9 cellular contexts compared by ENCODE assay signal in genomic region chr7:1883031-1883761, GRCh38.
DNase-seq lines count a peak whose midpoint lies in the region; ATAC-seq and FAIRE-seq lines count a peak whose summit lies in the region.
"Had no signal": no experiment of that assay in that cellular context is flagged by ENCODE, and none has a peak within 500 bp of the region (broad histone marks: within the 10 kb centered on the region; RNA-seq: fewer than 3 reads in every experiment).

No MANE protein-coding gene starts in this region.

- H3K27me3 ChIP-seq in CD4-positive, alpha-beta memory T cell (ENCODE audit: insufficient read depth, low read length): no peaks in the 10 kb centered on the region
- H3K27me3 ChIP-seq: upper lobe of left lung had no signal

- H3K27ac Mint-ChIP-seq in CD4-positive, alpha-beta memory T cell: peak overlapping the region in 4 of 7 donors; percentile 25 to 50 (median 43)
- peak overlapping the region; percentile 23 for H3K27ac Mint-ChIP-seq in activated CD4-positive, alpha-beta memory T cell treated with anti-CD3 and anti-CD28 coated beads for 36 hours

- peak; percentile 80 for FAIRE-seq in HTR-8/SVneo (lab: Jason Lieb, UNC)

- POLR2A ChIA-PET in CD4-positive, alpha-beta memory T cell (lab: Charles Lee; ENCODE audit: partially characterized antibody): interaction anchor here (1.1 kb wide), 1 partner anchor 56 kb away, joined by 3 read pairs; no protein-coding TSS in a partner anchor
- POLR2A ChIA-PET in activated CD4-positive, alpha-beta memory T cell treated with anti-CD3 and anti-CD28 coated beads for 36 hours (lab: Charles Lee): no interaction called here

- no peak for ATAC-seq in GM18907 (IDR thresholded peaks at IDR 0.05; ENCODE audit: unreplicated experiment)

- DNase-seq in CD4-positive, alpha-beta memory T cell: peak in 1 of 5 donors; percentile 20
- DNase-seq in HTR-8/SVneo (ENCODE audit: insufficient read length, low spot score): peak; percentile 95
- no peak for DNase-seq in activated CD4-positive, alpha-beta memory T cell treated with anti-CD3 and anti-CD28 coated beads for 36 hours
- peak; percentile 69 for DNase-seq in iris pigment epithelial cell (ENCODE audit: low read depth)
- DNase-seq in NCI-H1436 (lab: John Stamatoyannopoulos, UW): no peak
- DNase-seq in D341Med (ENCODE audit: low spot score): no peak
- no peak for DNase-seq in ureter (ENCODE audit: low spot score)

- H3K36me3 Mint-ChIP-seq in CD4-positive, alpha-beta memory T cell: peaks cover 16 to 32% of the 10 kb centered on the region in 2 donors
- H3K36me3 Mint-ChIP-seq in activated CD4-positive, alpha-beta memory T cell treated with anti-CD3 and anti-CD28 coated beads for 36 hours: peaks cover 15% of the 10 kb centered on the region

- intact Hi-C loops in CD4-positive, alpha-beta memory T cell (cut with micrococcal nuclease): no loop called here
- intact Hi-C loops in activated CD4-positive, alpha-beta memory T cell treated with anti-CD3 and anti-CD28 coated beads for 36 hours (cut with micrococcal nuclease): no loop called here

- no peak overlapping the region for H3K4me3 ChIP-seq in CD4-positive, alpha-beta memory T cell (ENCODE audit: low read length in 2 of 2)
- H3K4me3 ChIP-seq: upper lobe of left lung had no signal

- H3K9me3 ChIP-seq in CD4-positive, alpha-beta memory T cell (ENCODE audit: control insufficient read depth in 1 of 2, low read length in 2 of 2): no peaks in the 10 kb centered on the region

- no peak overlapping the region for H3K4me3 Mint-ChIP-seq in CD4-positive, alpha-beta memory T cell
- H3K4me3 Mint-ChIP-seq in activated CD4-positive, alpha-beta memory T cell treated with anti-CD3 and anti-CD28 coated beads for 36 hours: no peak overlapping the region

- H3K27ac ChIP-seq in CD4-positive, alpha-beta memory T cell (ENCODE audit: low read depth, low read length): no peak overlapping the region
- H3K27ac ChIP-seq: upper lobe of left lung had no signal

- H3K36me3 ChIP-seq in CD4-positive, alpha-beta memory T cell (ENCODE audit: insufficient read depth, low read length): peaks cover 22% of the 10 kb centered on the region

- no peaks in the 10 kb centered on the region for H3K27me3 Mint-ChIP-seq in CD4-positive, alpha-beta memory T cell
- no peaks in the 10 kb centered on the region for H3K27me3 Mint-ChIP-seq in activated CD4-positive, alpha-beta memory T cell treated with anti-CD3 and anti-CD28 coated beads for 36 hours

- H3K4me1 Mint-ChIP-seq in CD4-positive, alpha-beta memory T cell: peaks cover 7 to 46% (median 21%) of the 10 kb centered on the region in 4 donors
- H3K4me1 Mint-ChIP-seq in activated CD4-positive, alpha-beta memory T cell treated with anti-CD3 and anti-CD28 coated beads for 36 hours (ENCODE audit: low read depth): peaks cover 13% of the 10 kb centered on the region

- CTCF ChIA-PET in CD4-positive, alpha-beta memory T cell (lab: Charles Lee; ENCODE audit: partially characterized antibody): interaction anchor here (0.9 to 1.0 kb wide), 2 partner anchors 39 to 465 kb away, joined by 3 read pairs; no protein-coding TSS in a partner anchor
- CTCF ChIA-PET in activated CD4-positive, alpha-beta memory T cell treated with anti-CD3 and anti-CD28 coated beads for 36 hours (lab: Charles Lee): interaction anchor here (0.8 to 1.4 kb wide), 3 partner anchors 28 to 465 kb away, joined by 3 to 4 read pairs (median 3); no protein-coding TSS in a partner anchor

- peaks cover 12% of the 10 kb centered on the region for H3K4me1 ChIP-seq in CD4-positive, alpha-beta memory T cell (ENCODE audit: insufficient read depth, low read length)
- H3K4me1 ChIP-seq: upper lobe of left lung had no signal

- peaks cover 0 to 9% (median 4%) of the 10 kb centered on the region in 8 donors for H3K9me3 Mint-ChIP-seq in CD4-positive, alpha-beta memory T cell
- peaks cover 12% of the 10 kb centered on the region for H3K9me3 Mint-ChIP-seq in activated CD4-positive, alpha-beta memory T cell treated with anti-CD3 and anti-CD28 coated beads for 36 hours

Comparison
In these comparisons a context has a peak if more than half of its experiments do, and no peak if none do; other contexts are left out.
1. DNase-seq: peak in HTR-8/SVneo (single experiment) and iris pigment epithelial cell (single experiment); none in activated CD4-positive, alpha-beta memory T cell treated with anti-CD3 and anti-CD28 coated beads for 36 hours (single experiment), NCI-H1436 (single experiment), D341Med (single experiment) and ureter (single experiment).